Comparison of ENCODE assay signal across 20 cellular contexts in the genomic region with DNA sequence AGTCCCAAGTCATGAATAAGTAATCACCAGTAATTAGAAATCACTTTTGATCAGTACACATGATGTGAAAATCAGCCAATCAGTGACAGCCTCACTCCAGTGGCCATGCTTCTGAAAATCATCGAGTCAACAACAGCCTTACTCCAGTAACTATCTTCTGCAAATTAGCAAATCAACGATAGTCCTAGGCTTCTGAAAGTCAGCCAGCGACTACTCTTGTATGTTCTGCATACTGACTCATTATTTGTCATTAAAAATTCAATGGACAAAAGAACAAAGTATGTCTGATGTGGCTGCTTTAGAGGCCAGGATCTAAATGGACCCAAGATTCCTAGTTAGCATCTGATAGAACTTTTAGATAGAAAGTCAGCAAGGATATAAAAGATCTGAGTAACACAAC.
DNase-seq lines count a peak whose midpoint lies in the region; ATAC-seq, FAIRE-seq and TF ChIP-seq lines count a peak whose summit lies in the region.
"Had no signal": no experiment of that assay in that cellular context is flagged by ENCODE, and none has a peak within 500 bp of the region (broad histone marks: within the 10 kb centered on the region; RNA-seq: fewer than 3 reads in every experiment).

No MANE protein-coding gene starts in this region.

- no peak overlapping the region for H4K8ac ChIP-seq in IMR-90 (ENCODE audit: low read depth in 2 of 2, low read length in 2 of 2)

- no peaks in the 10 kb centered on the region for H3K9me1 ChIP-seq in IMR-90 (ENCODE audit: insufficient read depth, low read length)

- CTCF ChIA-PET in IMR-90 (lab: Yijun Ruan, JAX) (no interaction called here), PC-9 (lab: Charles Lee) (no interaction called here)

- POLR2A ChIA-PET in IMR-90 (lab: Charles Lee; ENCODE audit: unreplicated experiment): no interaction called here
- POLR2A ChIA-PET in PC-9 (lab: Charles Lee; ENCODE audit: unreplicated experiment): no interaction called here

- H4K20me1 ChIP-seq in IMR-90 (ENCODE audit: insufficient read depth, low read length): no peaks in the 10 kb centered on the region
- H4K20me1 ChIP-seq in PC-9 (ENCODE audit: insufficient read depth): no peaks in the 10 kb centered on the region; the same call in 1 of the 2 replicates

- BruUV-seq in IMR-90 (replicated peaks; lab: Mats Ljungman, UMichigan) (no TSS peak), PC-9 (replicated peaks; lab: Mats Ljungman, UMichigan) (no TSS peak)

- ATAC-seq in IMR-90 (ENCODE audit: low read depth) (no peak), HG03565 (IDR thresholded peaks at IDR 0.05; ENCODE audit: unreplicated experiment) (no peak)
- ATAC-seq: A549 had no signal

- no peaks in the 10 kb centered on the region for H3K9me3 ChIP-seq in IMR-90 (ENCODE audit: control insufficient read depth, insufficient read depth, low read length)
- no peaks in the 10 kb centered on the region for H3K9me3 ChIP-seq in PC-9 (ENCODE audit: insufficient read depth, low read depth)
- H3K9me3 ChIP-seq: A549, HAP-1 had no signal

- no peak for TF ChIP-seq POLR2A in IMR-90 (IDR thresholded peaks at IDR 0.05; ENCODE audit: low read depth, low read length)

- no peak overlapping the region for H2AFZ ChIP-seq in IMR-90 (replicated peaks; ENCODE audit: low read length, poor library complexity)
- no peak overlapping the region for H2AFZ ChIP-seq in PC-9

- H3K79me2 ChIP-seq in PC-9 (ENCODE audit: low read depth): no peaks in the 10 kb centered on the region

- intact Hi-C loops in IMR-90 (cut with micrococcal nuclease): no loop called here
- intact Hi-C loops in PC-9 (cut with micrococcal nuclease; ENCODE audit: unreplicated experiment): no loop called here

- H4K91ac ChIP-seq in IMR-90 (ENCODE audit: insufficient read depth, low read depth, low read length): no peak overlapping the region

- H3K4me3 ChIP-seq in IMR-90 (ENCODE audit: insufficient read depth, low read depth, low read length) (no peak overlapping the region), kidney epithelial cell (ENCODE audit: low read depth, low read length) (no peak overlapping the region), PC-9 (no peak overlapping the region)
- H3K4me3 ChIP-seq: A549, HAP-1, SJSA1 had no signal

- FAIRE-seq in D721Med (lab: Jason Lieb, UNC): peak; percentile 41
- FAIRE-seq: A549 had no signal

- no peak overlapping the region for H3K4ac ChIP-seq in IMR-90 (ENCODE audit: low read depth, low read length)

- no peak overlapping the region for H3K4me2 ChIP-seq in IMR-90 (ENCODE audit: low read depth, low read length)
- H3K4me2 ChIP-seq in PC-9: no peak overlapping the region
- H3K4me2 ChIP-seq: A549 had no signal

- H3K18ac ChIP-seq in IMR-90 (ENCODE audit: low read depth, low read length): no peak overlapping the region

- H4K5ac ChIP-seq in IMR-90 (ENCODE audit: low read depth, low read length): no peak overlapping the region

- no peak overlapping the region for H3K56ac ChIP-seq in IMR-90 (ENCODE audit: extremely low read depth, insufficient read depth, low read length)

- no peak overlapping the region for H3K14ac ChIP-seq in IMR-90 (replicated peaks; ENCODE audit: low read depth, low read length)

- DNase-seq in D721Med (ENCODE audit: insufficient read length, low spot score) (no peak), IMR-90 (peak; percentile 8), astrocyte of the hippocampus (ENCODE audit: low read depth, low spot score) (peak; percentile 50), kidney epithelial cell (ENCODE audit: low read depth) (peak; percentile 4), islet precursor cell (no peak), PC-9 (no peak), A172 (ENCODE audit: low spot score) (no peak)
- DNase-seq: DMS153, KG1, MM.1S, NCI-H1105, NCI-H1930, NCI-H2171, NCI-H446, NCI-H69 had no signal

- no peak overlapping the region for H2AK9ac ChIP-seq in IMR-90 (replicated peaks; ENCODE audit: low read depth, low read length, poor library complexity)

- H3K23ac ChIP-seq in IMR-90 (ENCODE audit: low read depth, low read length): no peak overlapping the region

- H2BK5ac ChIP-seq in IMR-90 (ENCODE audit: low read depth, low read length, poor library complexity, severe bottlenecking): no peak overlapping the region

- no peaks in the 10 kb centered on the region for H3K27me3 ChIP-seq in IMR-90 (ENCODE audit: control insufficient read depth, insufficient read depth, low read length)
- H3K27me3 ChIP-seq in kidney epithelial cell (ENCODE audit: control insufficient read depth, insufficient read depth, low read length): no peaks in the 10 kb centered on the region
- H3K27me3 ChIP-seq in PC-9 (ENCODE audit: insufficient read depth, low read depth): no peaks in the 10 kb centered on the region
- H3K27me3 ChIP-seq: SJSA1 had no signal

- H3K4me1 ChIP-seq in IMR-90 (ENCODE audit: control insufficient read depth, insufficient read depth, low read length) (no peaks in the 10 kb centered on the region), PC-9 (replicated peaks; ENCODE audit: insufficient read depth) (no peaks in the 10 kb centered on the region)
- H3K4me1 ChIP-seq: A549, HAP-1, SJSA1 had no signal

- WGBS in IMR-90 (ENCODE audit: extremely low coverage in 2 of 2, insufficient read length in 1 of 2), 2 experiments: 100% methylated on average over 1 of the region's 3 CpGs; no CpG with 5 or more reads in 1 of the 2 experiments

- H3K79me1 ChIP-seq in IMR-90 (ENCODE audit: low read depth in 1 of 2, low read length in 2 of 2): no peaks in the 10 kb centered on the region

- no peak for TF ChIP-seq RAD21 in IMR-90 (IDR thresholded peaks at IDR 0.05; ENCODE audit: low read length)

- TF ChIP-seq CTCF in D721Med (IDR thresholded peaks at IDR 0.05; ENCODE audit: insufficient read depth, missing control alignments) (no peak), IMR-90 (conservative IDR thresholded peaks at IDR 0.05; ENCODE audit: low read depth, low read length) (no peak), kidney epithelial cell (IDR thresholded peaks at IDR 0.05; ENCODE audit: insufficient read depth, low read length, poor library complexity, severe bottlenecking) (no peak), PC-9 (conservative IDR thresholded peaks at IDR 0.05) (no peak)

- no peaks in the 10 kb centered on the region for H3F3A ChIP-seq in PC-9 (ENCODE audit: insufficient read depth, low read depth)

- H2BK20ac ChIP-seq in IMR-90 (ENCODE audit: low read depth, low read length): no peak overlapping the region

- no peak overlapping the region for H3K9ac ChIP-seq in IMR-90 (ENCODE audit: low read depth, low read length)

- no peak overlapping the region for H2BK120ac ChIP-seq in IMR-90 (ENCODE audit: low read depth, low read length)

- dilution Hi-C loops in IMR-90 (cut with HindIII; ENCODE audit: low sequenced_read_pairs, unreplicated experiment): no loop called here

- no peak overlapping the region for H2AK5ac ChIP-seq in IMR-90 (ENCODE audit: low read depth, low read length)

- no peaks in the 10 kb centered on the region for H3K36me3 ChIP-seq in IMR-90 (ENCODE audit: control insufficient read depth, insufficient read depth, low read length)
- H3K36me3 ChIP-seq in kidney epithelial cell (ENCODE audit: control insufficient read depth, insufficient read depth, low read length): no peaks in the 10 kb centered on the region
- H3K36me3 ChIP-seq in PC-9 (ENCODE audit: low read depth): no peaks in the 10 kb centered on the region
- H3K36me3 ChIP-seq: HAP-1, SJSA1 had no signal

- H3K27ac ChIP-seq in IMR-90 (ENCODE audit: insufficient read depth, low read length) (no peak overlapping the region), PC-9 (no peak overlapping the region)
- H3K27ac ChIP-seq: A549, C4-2B, SJSA1 had no signal

- in situ Hi-C loops in IMR-90 (cut with MboI; ENCODE audit: low sequenced_read_pairs): no loop called here

- H2BK15ac ChIP-seq in IMR-90 (ENCODE audit: low read depth, low read length): no peak overlapping the region

- no peaks in the 10 kb centered on the region for H3K9me2 ChIP-seq in PC-9 (ENCODE audit: insufficient read depth)

TF ChIP-seq in IMR-90, 13 proteins besides CTCF, POLR2A, EP300 and RAD21:
- TF ChIP-seq NFE2L2 (IDR thresholded peaks at IDR 0.05; ENCODE audit: low read depth, low read length) (no peak), CHD1 (IDR thresholded peaks at IDR 0.05; ENCODE audit: low read depth, low read length) (no peak), MXI1 (IDR thresholded peaks at IDR 0.05; ENCODE audit: borderline replicate concordance, low read depth, low read length) (no peak), BHLHE40 (IDR thresholded peaks at IDR 0.05; ENCODE audit: low read depth, low read length) (no peak), RFX5 (IDR thresholded peaks at IDR 0.05; ENCODE audit: low read depth, low read length) (no peak), CEBPB (IDR thresholded peaks at IDR 0.05; ENCODE audit: low read depth, low read length) (no peak), SMC3 (IDR thresholded peaks at IDR 0.05; ENCODE audit: low read depth, low read length) (no peak), MAFK (IDR thresholded peaks at IDR 0.05; ENCODE audit: low read depth, low read length) (no peak), RCOR1 (IDR thresholded peaks at IDR 0.05; ENCODE audit: insufficient replicate concordance, low read length) (no peak), FOS (IDR thresholded peaks at IDR 0.05; ENCODE audit: low read depth, low read length) (no peak)
- TF ChIP-seq, protein P1, sequence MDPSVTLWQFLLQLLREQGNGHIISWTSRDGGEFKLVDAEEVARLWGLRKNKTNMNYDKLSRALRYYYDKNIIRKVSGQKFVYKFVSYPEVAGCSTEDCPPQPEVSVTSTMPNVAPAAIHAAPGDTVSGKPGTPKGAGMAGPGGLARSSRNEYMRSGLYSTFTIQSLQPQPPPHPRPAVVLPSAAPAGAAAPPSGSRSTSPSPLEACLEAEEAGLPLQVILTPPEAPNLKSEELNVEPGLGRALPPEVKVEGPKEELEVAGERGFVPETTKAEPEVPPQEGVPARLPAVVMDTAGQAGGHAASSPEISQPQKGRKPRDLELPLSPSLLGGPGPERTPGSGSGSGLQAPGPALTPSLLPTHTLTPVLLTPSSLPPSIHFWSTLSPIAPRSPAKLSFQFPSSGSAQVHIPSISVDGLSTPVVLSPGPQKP (IDR thresholded peaks at IDR 0.05; ENCODE audit: borderline replicate concordance, low read depth, low read length): no peak
- TF ChIP-seq, protein P2, sequence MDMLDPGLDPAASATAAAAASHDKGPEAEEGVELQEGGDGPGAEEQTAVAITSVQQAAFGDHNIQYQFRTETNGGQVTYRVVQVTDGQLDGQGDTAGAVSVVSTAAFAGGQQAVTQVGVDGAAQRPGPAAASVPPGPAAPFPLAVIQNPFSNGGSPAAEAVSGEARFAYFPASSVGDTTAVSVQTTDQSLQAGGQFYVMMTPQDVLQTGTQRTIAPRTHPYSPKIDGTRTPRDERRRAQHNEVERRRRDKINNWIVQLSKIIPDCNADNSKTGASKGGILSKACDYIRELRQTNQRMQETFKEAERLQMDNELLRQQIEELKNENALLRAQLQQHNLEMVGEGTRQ (IDR thresholded peaks at IDR 0.05; ENCODE audit: low read depth, low read length): no peak

Comparison
In these comparisons a context has a peak if more than half of its experiments do, and no peak if none do; other contexts are left out.
1. DNase-seq: peak in IMR-90 (single experiment), astrocyte of the hippocampus (single experiment) and kidney epithelial cell (single experiment); none in D721Med (single experiment), islet precursor cell (single experiment), PC-9 (0 of 2) and A172 (single experiment).